In the genomic region with DNA sequence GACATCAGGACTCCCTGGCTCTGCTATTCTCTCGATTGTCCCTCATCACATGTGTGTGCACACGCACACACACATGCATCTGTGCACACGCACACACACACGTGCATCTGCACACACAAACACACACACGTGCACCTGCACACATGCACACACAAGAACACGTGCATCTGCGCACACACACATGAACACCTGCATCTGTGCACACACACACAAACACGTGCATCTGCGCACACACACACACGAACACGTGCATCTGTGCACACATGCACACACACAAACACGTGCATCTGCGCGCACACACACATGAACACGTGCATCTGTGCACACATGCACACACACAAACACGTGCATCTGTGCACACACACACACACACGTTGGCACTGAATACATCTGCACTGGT, we compare ENCODE assay signal across 36 cellular contexts. TPM values are rescaled to one million over a fixed set of nuclear protein-coding genes. Genes with fewer than 3 reads are reported as not detected.
"Had no signal": no experiment of that assay in that cellular context is flagged by ENCODE, and none has a peak within 500 bp of the region (broad histone marks: within the 10 kb centered on the region; RNA-seq: fewer than 3 reads in every experiment).

No MANE protein-coding gene starts in this region.

- H3K4me2 ChIP-seq: KMS-11, SK-N-SH had no signal

- H3K27ac Mint-ChIP-seq: activated B cell treated with CpG ODN at 0.5 μM for 24 hours; activated CD8-positive, alpha-beta T cell treated with anti-CD3 and anti-CD28 coated beads for 36 hours; activated naive CD4-positive, alpha-beta T cell treated with anti-CD3 and anti-CD28 coated beads, Interleukin-2, amount 50 U/mL, for 72 hours; activated T-cell treated with anti-CD3 and anti-CD28 coated beads, Interleukin-2, amount 50 U/mL, for 72 hours; activated T-helper 17 cell treated with anti-CD3 and anti-CD28 coated beads, Interleukin-2, amount 50 U/mL, for 72 hours had no signal

- H3K4me1 Mint-ChIP-seq: activated B cell treated with CpG ODN at 0.5 μM for 24 hours; activated T-helper 17 cell treated with anti-CD3 and anti-CD28 coated beads, Interleukin-2, amount 50 U/mL, for 72 hours had no signal

- H3K27me3 ChIP-seq: adrenal gland, body of pancreas, SJSA1 had no signal

- H3K9me3 Mint-ChIP-seq: activated B cell treated with CpG ODN at 0.5 μM for 24 hours; activated CD8-positive, alpha-beta T cell treated with anti-CD3 and anti-CD28 coated beads for 36 hours; activated naive CD4-positive, alpha-beta T cell treated with anti-CD3 and anti-CD28 coated beads, Interleukin-2, amount 50 U/mL, for 72 hours; activated T-cell treated with anti-CD3 and anti-CD28 coated beads, Interleukin-2, amount 50 U/mL, for 72 hours; activated T-helper 17 cell treated with anti-CD3 and anti-CD28 coated beads, Interleukin-2, amount 50 U/mL, for 72 hours had no signal

- H3K36me3 ChIP-seq: adrenal gland, breast epithelium, SJSA1 had no signal

- DNase-seq: activated B cell treated with CpG ODN at 0.5 μM for 24 hours; activated CD4-positive, alpha-beta T cell treated with anti-CD3 and anti-CD28 coated beads for 4 hours; activated CD4-positive, alpha-beta T cell treated with anti-CD3 and anti-CD28 coated beads, Interleukin-2, amount 50 U/mL, for 1 hour; activated CD4-positive, CD25-positive, alpha-beta regulatory T cell treated with anti-CD3 and anti-CD28 coated beads, Interleukin-2, amount 50 U/mL, for 72 hours; activated CD8-positive, alpha-beta T cell treated with anti-CD3 and anti-CD28 coated beads for 36 hours; activated effector memory CD4-positive, alpha-beta T cell treated with anti-CD3 and anti-CD28 coated beads, Interleukin-2, amount 50 U/mL, for 16 hours; activated naive CD4-positive, alpha-beta T cell treated with Interleukin-2 at 50 U/mL for 16 hours; activated T-cell treated with anti-CD3 and anti-CD28 coated beads, Interleukin-2, amount 50 U/mL, for 1 hour; activated T-cell treated with anti-CD3 and anti-CD28 coated beads, Interleukin-2, amount 50 U/mL, for 72 hours; adrenal gland; body of pancreas; central memory CD4-positive, alpha-beta T cell; MV-4-11; NCI-H1092; NCI-H1436 treated with DMSO at 0.1 percent for 48 hours; NCI-H1694 treated with DMSO at 0.1 percent for 48 hours; NCI-H2029; NCI-H524 treated with DMSO at 0.1 percent for 48 hours; SHP77 treated with DMSO at 0.1 percent for 48 hours; SK-N-SH; SW 1271; T-helper 1 cell; T-helper 2 cell; T-helper 9 cell had no signal

- H3K4me3 Mint-ChIP-seq: activated B cell treated with CpG ODN at 0.5 μM for 24 hours; activated CD8-positive, alpha-beta T cell treated with anti-CD3 and anti-CD28 coated beads for 36 hours; activated T-cell treated with anti-CD3 and anti-CD28 coated beads, Interleukin-2, amount 50 U/mL, for 72 hours; activated T-helper 17 cell treated with anti-CD3 and anti-CD28 coated beads, Interleukin-2, amount 50 U/mL, for 72 hours had no signal

- H3K27ac ChIP-seq: adrenal gland, body of pancreas, breast epithelium, KMS-11, SJSA1, VCaP had no signal

- H3K9me2 ChIP-seq: SK-N-SH had no signal

- ATAC-seq: activated CD8-positive, alpha-beta T cell treated with anti-CD3 and anti-CD28 coated beads for 36 hours; activated naive CD4-positive, alpha-beta T cell treated with anti-CD3 and anti-CD28 coated beads, Interleukin-2, amount 50 U/mL, for 72 hours; activated T-cell treated with anti-CD3 and anti-CD28 coated beads, Interleukin-2, amount 50 U/mL, for 72 hours; activated T-helper 17 cell treated with anti-CD3 and anti-CD28 coated beads, Interleukin-2, amount 50 U/mL, for 72 hours; body of pancreas; Panc1 had no signal

- H3K4me1 ChIP-seq: body of pancreas, breast epithelium, SJSA1 had no signal

- H3K9ac ChIP-seq: KMS-11, SK-N-SH had no signal

- FAIRE-seq: astrocyte had no signal

- H3K4me3 ChIP-seq: adrenal gland, body of pancreas, breast epithelium, SJSA1 had no signal

- H3K9me3 ChIP-seq: adrenal gland, body of pancreas, breast epithelium, SJSA1, SK-N-SH had no signal

- H3K36me3 Mint-ChIP-seq: activated naive CD4-positive, alpha-beta T cell treated with anti-CD3 and anti-CD28 coated beads, Interleukin-2, amount 50 U/mL, for 72 hours had no signal

RNA-seq across cellular contexts. Expression of a gene that starts 14.7 kb away (rescaled TPM):
- total RNA-seq: activated B cell treated with CpG ODN at 0.5 μM for 24 hours; activated CD8-positive, alpha-beta memory T cell treated with anti-CD3 and anti-CD28 coated beads for 36 hours; activated CD8-positive, alpha-beta T cell treated with anti-CD3 and anti-CD28 coated beads for 36 hours; activated naive CD4-positive, alpha-beta T cell treated with anti-CD3 and anti-CD28 coated beads, Interleukin-2, amount 50 U/mL, for 72 hours; activated T-cell treated with anti-CD3 and anti-CD28 coated beads, Interleukin-2, amount 50 U/mL, for 72 hours; activated T-helper 17 cell treated with anti-CD3 and anti-CD28 coated beads, Interleukin-2, amount 50 U/mL, for 72 hours; adrenal gland; astrocyte; body of pancreas; breast epithelium; LHCN-M2; NCI-H460; RPMI7951; SJSA1 had no signal
- polyA plus RNA-seq: adrenal gland, SK-N-SH had no signal

RNA-seq across cellular contexts. Expression of a gene that starts 29.4 kb away (rescaled TPM):
- total RNA-seq: activated B cell treated with CpG ODN at 0.5 μM for 24 hours; activated CD8-positive, alpha-beta memory T cell treated with anti-CD3 and anti-CD28 coated beads for 36 hours; activated CD8-positive, alpha-beta T cell treated with anti-CD3 and anti-CD28 coated beads for 36 hours; activated naive CD4-positive, alpha-beta T cell treated with anti-CD3 and anti-CD28 coated beads, Interleukin-2, amount 50 U/mL, for 72 hours; activated T-cell treated with anti-CD3 and anti-CD28 coated beads, Interleukin-2, amount 50 U/mL, for 72 hours; activated T-helper 17 cell treated with anti-CD3 and anti-CD28 coated beads, Interleukin-2, amount 50 U/mL, for 72 hours; adrenal gland; astrocyte; body of pancreas; breast epithelium; LHCN-M2; NCI-H460; RPMI7951; SJSA1 had no signal
- polyA plus RNA-seq: adrenal gland, SK-N-SH had no signal

RNA-seq across cellular contexts. Expression of a gene that starts 40.1 kb away (rescaled TPM):
- total RNA-seq: activated B cell treated with CpG ODN at 0.5 μM for 24 hours; activated CD8-positive, alpha-beta memory T cell treated with anti-CD3 and anti-CD28 coated beads for 36 hours; activated CD8-positive, alpha-beta T cell treated with anti-CD3 and anti-CD28 coated beads for 36 hours; activated naive CD4-positive, alpha-beta T cell treated with anti-CD3 and anti-CD28 coated beads, Interleukin-2, amount 50 U/mL, for 72 hours; activated T-cell treated with anti-CD3 and anti-CD28 coated beads, Interleukin-2, amount 50 U/mL, for 72 hours; activated T-helper 17 cell treated with anti-CD3 and anti-CD28 coated beads, Interleukin-2, amount 50 U/mL, for 72 hours; astrocyte; LHCN-M2; NCI-H460; SJSA1 had no signal
- polyA plus RNA-seq: SK-N-SH had no signal

RNA-seq across cellular contexts. Expression of a gene that starts 55.6 kb away (rescaled TPM):
- total RNA-seq: activated B cell treated with CpG ODN at 0.5 μM for 24 hours; activated CD8-positive, alpha-beta memory T cell treated with anti-CD3 and anti-CD28 coated beads for 36 hours; activated CD8-positive, alpha-beta T cell treated with anti-CD3 and anti-CD28 coated beads for 36 hours; activated naive CD4-positive, alpha-beta T cell treated with anti-CD3 and anti-CD28 coated beads, Interleukin-2, amount 50 U/mL, for 72 hours; activated T-cell treated with anti-CD3 and anti-CD28 coated beads, Interleukin-2, amount 50 U/mL, for 72 hours; activated T-helper 17 cell treated with anti-CD3 and anti-CD28 coated beads, Interleukin-2, amount 50 U/mL, for 72 hours; astrocyte; body of pancreas; LHCN-M2; NCI-H460; RPMI7951; SJSA1 had no signal
- polyA plus RNA-seq: SK-N-SH had no signal
